Comparison of ENCODE assay signal across 8 cellular contexts in the genomic region with DNA sequence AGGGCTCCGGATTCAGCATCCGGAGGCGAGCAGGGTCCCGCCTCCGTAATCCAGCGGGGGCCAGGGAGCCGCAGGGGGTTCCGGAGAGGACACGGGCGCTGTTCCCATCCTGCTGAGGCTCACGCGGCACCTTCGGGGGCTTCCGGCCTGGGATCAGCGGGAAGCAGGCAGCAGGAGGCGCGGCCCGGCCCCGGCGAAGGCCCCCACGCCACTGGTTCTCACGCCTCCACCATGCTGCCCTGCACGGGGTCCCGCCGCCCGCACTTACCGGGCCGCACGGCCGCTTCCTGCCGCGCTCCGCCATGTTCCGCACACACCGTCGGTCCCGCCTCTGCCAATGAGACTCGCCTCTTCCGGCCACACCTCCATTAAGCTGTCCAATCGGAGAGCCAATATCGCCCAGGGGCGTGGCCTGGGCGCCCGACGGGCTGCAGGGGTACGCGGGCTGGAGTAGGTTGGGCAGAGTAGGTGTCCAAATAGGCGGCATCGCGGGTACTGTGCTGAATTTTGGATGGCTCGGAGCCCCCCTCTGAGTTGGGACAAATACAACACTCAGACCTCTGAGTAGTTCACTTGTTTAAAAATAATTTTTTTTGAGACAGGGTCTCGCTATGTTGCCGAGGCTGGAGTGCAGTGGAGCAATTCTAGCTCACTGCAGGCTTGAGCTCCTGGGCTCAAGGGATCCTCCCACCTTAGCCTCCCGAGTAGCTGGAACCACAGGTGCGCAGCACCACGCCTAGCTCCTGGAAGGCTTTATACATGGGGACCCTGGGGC. TPM values are rescaled to one million over a fixed set of nuclear protein-coding genes. Genes with fewer than 3 reads are reported as not detected.
A peak's percentile ranks its signal among the peaks of the same experiment; 100 is the strongest.
DNase-seq lines count a peak whose midpoint lies in the region; FAIRE-seq and TF ChIP-seq lines count a peak whose summit lies in the region.

A gene with protein sequence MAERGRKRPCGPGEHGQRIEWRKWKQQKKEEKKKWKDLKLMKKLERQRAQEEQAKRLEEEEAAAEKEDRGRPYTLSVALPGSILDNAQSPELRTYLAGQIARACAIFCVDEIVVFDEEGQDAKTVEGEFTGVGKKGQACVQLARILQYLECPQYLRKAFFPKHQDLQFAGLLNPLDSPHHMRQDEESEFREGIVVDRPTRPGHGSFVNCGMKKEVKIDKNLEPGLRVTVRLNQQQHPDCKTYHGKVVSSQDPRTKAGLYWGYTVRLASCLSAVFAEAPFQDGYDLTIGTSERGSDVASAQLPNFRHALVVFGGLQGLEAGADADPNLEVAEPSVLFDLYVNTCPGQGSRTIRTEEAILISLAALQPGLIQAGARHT (minus strand): TSS at position 318 of the 775 bp plus-strand sequence. CDS start 14 bp downstream, at position 304.

- no peak within 1 kb of the TSS for H2BK20ac ChIP-seq in H1 (ENCODE audit: low read length)

- H2AFZ ChIP-seq in H1 (ENCODE audit: low read length) = 0 out of 2 replicates have a peak within 1 kb of the TSS, but pooled peaks have one; percentile 3
- H2AFZ ChIP-seq in mesenchymal stem cell (ENCODE audit: low read depth, low read length) = peak within 1 kb of the TSS; percentile 57

- H3K56ac ChIP-seq in H1 (replicated peaks; ENCODE audit: insufficient read length, low read depth, low read length) = peak within 1 kb of the TSS; percentile 77

- H3K9ac ChIP-seq in H1 (replicated peaks in 1 of 4; ENCODE audit: extremely low read depth in 1 of 4, low read depth in 3 of 4, low read length in 3 of 4) (peak within 1 kb of the TSS; percentile 78 to 86 (median 84)), mesenchymal stem cell (ENCODE audit: low read length) (peak within 1 kb of the TSS; percentile 92)

- H3K79me1 ChIP-seq in H1 (ENCODE audit: low read depth, low read length) (no peaks in the 10 kb centered on the region; the same call in 1 of the 2 replicates), mesenchymal stem cell (replicated peaks; ENCODE audit: low read length, poor library complexity, severe bottlenecking) (peaks cover 20% of the 10 kb centered on the region)

- CTCF ChIA-PET in H1 (lab: Charles Lee; ENCODE audit: partially characterized antibody) = interaction anchor here (0.5 to 1.3 kb wide), 6 partner anchors 15 to 491 kb away, joined by 3 to 9 read pairs (median 4); no protein-coding TSS in a partner anchor

- peaks cover 14 to 36% (median 27%) of the 10 kb centered on the region in 4 experiments; a peak in 7 of 8 replicates for H3K36me3 ChIP-seq in H1 (ENCODE audit: control insufficient read depth in 2 of 4, insufficient read depth in 4 of 4, low read length in 3 of 4)
- peaks cover 40 to 44% of the 10 kb centered on the region in 2 experiments for H3K36me3 ChIP-seq in mesenchymal stem cell (ENCODE audit: control insufficient read depth in 1 of 2, insufficient read depth in 2 of 2, low read depth in 1 of 2, low read length in 2 of 2)

- H3K23ac ChIP-seq in H1 (ENCODE audit: insufficient read length) (no peak within 1 kb of the TSS), mesenchymal stem cell (ENCODE audit: low read length in 2 of 2) (peak within 1 kb of the TSS in 1 of 2 experiments; percentile 94)

- H3K27me3 ChIP-seq in H1 (replicated peaks in 1 of 4; ENCODE audit: control insufficient read depth in 3 of 4, extremely low read depth in 1 of 4, insufficient read depth in 3 of 4, low read length in 3 of 4) (no peaks in the 10 kb centered on the region), mesenchymal stem cell (ENCODE audit: control insufficient read depth in 1 of 2, insufficient read depth in 1 of 2, low read length in 2 of 2) (no peaks in the 10 kb centered on the region)

- peaks cover 0 to 9% of the 10 kb centered on the region in 2 experiments; a peak in 1 of 4 replicates for H3K79me2 ChIP-seq in H1 (ENCODE audit: control insufficient read depth in 1 of 2, insufficient read depth in 2 of 2, low read length in 2 of 2)

- TF ChIP-seq POLR2A in H1 (IDR thresholded peaks at IDR 0.05; ENCODE audit: control extremely low read depth in 1 of 2, low read depth in 2 of 2, low read length in 2 of 2) = peak in 1 of 2 experiments; percentile 89; a peak in 2 of 3 replicates

- H2BK12ac ChIP-seq in H1 (ENCODE audit: low read depth, low read length) (peak within 1 kb of the TSS; percentile 9; the same call in 1 of the 2 replicates), mesenchymal stem cell (ENCODE audit: low read length in 2 of 2) (no peak within 1 kb of the TSS)

- DNase-seq in CMK (ENCODE audit: low read depth) = peak; percentile 82
- peak; percentile 98 for DNase-seq in GM20000 (ENCODE audit: low spot score)
- DNase-seq in HT-29 (ENCODE audit: low spot score) = peak; percentile 95
- peak; percentile 93 to 99 for DNase-seq in NOMO-1 (lab: John Stamatoyannopoulos, UW; ENCODE audit: unreplicated experiment in 2 of 2)
- peak; percentile 85 to 90 (median 87) for DNase-seq in activated CD8-positive, alpha-beta memory T cell treated with anti-CD3 and anti-CD28 coated beads for 48 hours (ENCODE audit: low read depth in 2 of 3, low spot score in 2 of 3)
- peak; percentile 73 to 96 for DNase-seq in H1 (ENCODE audit: low read depth in 1 of 2, low spot score in 2 of 2)
- DNase-seq in mesenchymal stem cell = peak; percentile 91
- DNase-seq in stimulated activated CD8-positive, alpha-beta memory T cell treated with anti-CD3 and anti-CD28 coated beads, Interleukin-12 subunit alpha, Interleukin-12 subunit beta, amount 100 ng/mL, for 4 hours (ENCODE audit: low read depth) = peak; percentile 86

- H2BK15ac ChIP-seq in H1 (ENCODE audit: low read length) (no peak within 1 kb of the TSS), mesenchymal stem cell (ENCODE audit: low read depth, poor library complexity, severe bottlenecking) (peak within 1 kb of the TSS; percentile 60)

- H3K14ac ChIP-seq in H1 (ENCODE audit: insufficient read length) (no peak within 1 kb of the TSS), mesenchymal stem cell (ENCODE audit: low read length in 2 of 2) (peak within 1 kb of the TSS in 1 of 2 experiments; percentile 91)

- no peak for TF ChIP-seq CTCF in GM20000 (IDR thresholded peaks at IDR 0.05; ENCODE audit: extremely low read depth, missing control alignments)
- TF ChIP-seq CTCF in H1 (IDR thresholded peaks at IDR 0.05; ENCODE audit: control extremely low read depth in 1 of 3, insufficient read depth in 1 of 3, low read depth in 1 of 3, low read length in 3 of 3) = no peak

- H4K20me1 ChIP-seq in H1 (replicated peaks in 1 of 2; ENCODE audit: control insufficient read depth in 1 of 2, insufficient read depth in 2 of 2, low read length in 2 of 2) = peaks cover 0 to 3% of the 10 kb centered on the region in 2 experiments

- H3K4me1 ChIP-seq in H1 (replicated peaks in 1 of 4; ENCODE audit: control insufficient read depth in 3 of 4, insufficient read depth in 4 of 4, low read length in 3 of 4) (peaks cover 0 to 3% (median 0%) of the 10 kb centered on the region in 4 experiments; a peak in 1 of 7 replicates), mesenchymal stem cell (ENCODE audit: control insufficient read depth, insufficient read depth, low read depth, low read length) (peaks cover 10% of the 10 kb centered on the region)

- H3K4me3 ChIP-seq in H1 (ENCODE audit: extremely low read depth in 1 of 4, insufficient read depth in 2 of 4, low read depth in 3 of 4, low read length in 4 of 4) (peak within 1 kb of the TSS; percentile 85 to 95 (median 92)), mesenchymal stem cell (ENCODE audit: insufficient read depth in 1 of 2, low read depth in 1 of 2, low read length in 2 of 2) (peak within 1 kb of the TSS; percentile 92 to 93)

- POLR2A ChIA-PET in H1 (lab: Charles Lee; ENCODE audit: partially characterized antibody) = interaction anchor here (0.6 to 4.4 kb wide), 20 partner anchors 9 to 193 kb away, joined by 3 to 62 read pairs (median 4); a partner anchor contains a TSS

- H3K4ac ChIP-seq in H1 (replicated peaks; ENCODE audit: insufficient read length, low read depth, low read length) (peak within 1 kb of the TSS; percentile 83), mesenchymal stem cell (ENCODE audit: low read depth in 1 of 2, low read length in 2 of 2) (peak within 1 kb of the TSS; percentile 71 to 85)

- peak within 1 kb of the TSS; percentile 70 for H3K27ac ChIP-seq in H1 (ENCODE audit: low read depth, low read length)
- H3K27ac ChIP-seq in mesenchymal stem cell (ENCODE audit: low read length, poor library complexity, severe bottlenecking) = peak within 1 kb of the TSS; percentile 37

- peak within 1 kb of the TSS; percentile 60 for H3K18ac ChIP-seq in H1 (ENCODE audit: extremely low read depth, low read length)
- peak within 1 kb of the TSS; percentile 45 to 96 for H3K18ac ChIP-seq in mesenchymal stem cell (ENCODE audit: low read depth in 1 of 2, low read length in 2 of 2)

- peaks cover 4% of the 10 kb centered on the region; the same call in 1 of the 2 replicates for H3K23me2 ChIP-seq in H1 (ENCODE audit: low read depth, low read length)

- no peak for TF ChIP-seq EP300 in H1 (IDR thresholded peaks at IDR 0.05; ENCODE audit: borderline replicate concordance in 1 of 2, low read depth in 2 of 2, low read length in 2 of 2)

- H2BK5ac ChIP-seq in H1 (ENCODE audit: low read depth, low read length) (peak within 1 kb of the TSS; percentile 71; the same call in 1 of the 2 replicates), mesenchymal stem cell (ENCODE audit: low read depth, low read length, poor library complexity, severe bottlenecking) (peak within 1 kb of the TSS; percentile 47)

- H2BK120ac ChIP-seq in H1 (replicated peaks; ENCODE audit: low read depth, low read length) = no peak within 1 kb of the TSS
- H2BK120ac ChIP-seq in mesenchymal stem cell (ENCODE audit: low read depth, low read length) = peak within 1 kb of the TSS; percentile 76

- peak within 1 kb of the TSS; percentile 74 for H4K91ac ChIP-seq in H1 (replicated peaks; ENCODE audit: insufficient read length, low read length)
- H4K91ac ChIP-seq in mesenchymal stem cell (ENCODE audit: low read length) = peak within 1 kb of the TSS; percentile 81

- H2AK5ac ChIP-seq in H1 (ENCODE audit: low read depth, low read length) (0 out of 2 replicates have a peak within 1 kb of the TSS, but pooled peaks have one; percentile 39), mesenchymal stem cell (ENCODE audit: low read length, severe bottlenecking) (no peak within 1 kb of the TSS)

- H4K8ac ChIP-seq in H1 (ENCODE audit: extremely low read depth, insufficient read depth, low read length) (peak within 1 kb of the TSS; percentile 95), mesenchymal stem cell (ENCODE audit: low read length) (peak within 1 kb of the TSS; percentile 47)

- no peaks in the 10 kb centered on the region for H3K9me3 ChIP-seq in H1 (ENCODE audit: insufficient read depth in 2 of 2, low read depth in 1 of 2, low read length in 1 of 2)
- no peaks in the 10 kb centered on the region for H3K9me3 ChIP-seq in mesenchymal stem cell (ENCODE audit: control insufficient read depth, low read length)

- H3K4me2 ChIP-seq in H1 (ENCODE audit: insufficient read depth in 1 of 2, low read depth in 2 of 2, low read length in 2 of 2) (peak within 1 kb of the TSS; percentile 88 to 97), mesenchymal stem cell (ENCODE audit: low read length, poor library complexity, severe bottlenecking) (peak within 1 kb of the TSS; percentile 97)

- 5% methylated on average over 53 of the region's 56 CpGs; no CpG with 5 or more reads in 1 of the 2 experiments for WGBS in H1 (ENCODE audit: extremely low coverage in 1 of 2, insufficient coverage in 1 of 2, insufficient read length in 1 of 2, insufficient replicate concordance in 2 of 2, low coverage in 1 of 2, low lambda C conversion rate in 2 of 2, missing lambda C conversion rate in 1 of 2), 2 experiments
- 4% methylated on average over 50 of the region's 56 CpGs for WGBS in mesenchymal stem cell

- H4K5ac ChIP-seq in H1 (ENCODE audit: insufficient read length, low read depth, low read length) = peak within 1 kb of the TSS; percentile 86

- TF ChIP-seq RAD21 in H1 (IDR thresholded peaks at IDR 0.05 in 1 of 2, conservative IDR thresholded peaks at IDR 0.05 in 1 of 2; ENCODE audit: low read depth in 2 of 2, low read length in 2 of 2) = no peak

- no peak for FAIRE-seq in H1 (lab: Jason Lieb, UNC)

RNA-seq across cellular contexts. Expression of the gene that starts here (rescaled TPM):
- 97.6 and 121 TPM in 2 replicates for total RNA-seq in HT-29 (2014; rRNA removed; shearing (Covaris generic))
- total RNA-seq in H1 (2021; fragmentation: NEBNext Ultra II Directional; extraction: Animal tissue kit (Norgen Biotek cat#: 25700)) = 73.4 and 77.8 TPM in 2 replicates
- polyA plus RNA-seq in H1 (2011; rRNA removed) = 69.2 and 100 TPM in 2 replicates
- polyA plus RNA-seq in H1 (2011; cell fraction: cytosol; rRNA removed) = 55.2 TPM
- polyA plus RNA-seq in H1 (2011; cell fraction: nucleus; rRNA removed) = 108 TPM
- polyA plus RNA-seq in H1 (2012, experiment 1 of 2) = 46.8 to 62.2 TPM (median 51.5 TPM) in 4 replicates
- polyA plus RNA-seq in H1 (2012, experiment 2 of 2) = 32.7 TPM
- polyA plus RNA-seq in H1 (2013, experiment 1 of 2) = 21.3 TPM
- polyA plus RNA-seq in H1 (2013, experiment 2 of 2) = 20.5 TPM
- polyA minus RNA-seq in H1 (2011; rRNA and poly(A)+ RNA removed) = 42.9 and 47.9 TPM in 2 replicates
- polyA minus RNA-seq in H1 (2011; cell fraction: cytosol; rRNA and poly(A)+ RNA removed) = 30.8 TPM
- polyA minus RNA-seq in H1 (2011; cell fraction: nucleus; rRNA and poly(A)+ RNA removed) = 58.3 TPM
- 9.0 TPM for polyA plus RNA-seq in mesenchymal stem cell (2013, experiment 1 of 2)
- 8.9 TPM for polyA plus RNA-seq in mesenchymal stem cell (2013, experiment 2 of 2)

Comparison
In these comparisons a context has a peak if more than half of its experiments do, and no peak if none do; other contexts are left out.
1. Peak in every context shown above with its lines: DNase-seq, H3K4me3 ChIP-seq and H3K27ac ChIP-seq.